In the genomic region with DNA sequence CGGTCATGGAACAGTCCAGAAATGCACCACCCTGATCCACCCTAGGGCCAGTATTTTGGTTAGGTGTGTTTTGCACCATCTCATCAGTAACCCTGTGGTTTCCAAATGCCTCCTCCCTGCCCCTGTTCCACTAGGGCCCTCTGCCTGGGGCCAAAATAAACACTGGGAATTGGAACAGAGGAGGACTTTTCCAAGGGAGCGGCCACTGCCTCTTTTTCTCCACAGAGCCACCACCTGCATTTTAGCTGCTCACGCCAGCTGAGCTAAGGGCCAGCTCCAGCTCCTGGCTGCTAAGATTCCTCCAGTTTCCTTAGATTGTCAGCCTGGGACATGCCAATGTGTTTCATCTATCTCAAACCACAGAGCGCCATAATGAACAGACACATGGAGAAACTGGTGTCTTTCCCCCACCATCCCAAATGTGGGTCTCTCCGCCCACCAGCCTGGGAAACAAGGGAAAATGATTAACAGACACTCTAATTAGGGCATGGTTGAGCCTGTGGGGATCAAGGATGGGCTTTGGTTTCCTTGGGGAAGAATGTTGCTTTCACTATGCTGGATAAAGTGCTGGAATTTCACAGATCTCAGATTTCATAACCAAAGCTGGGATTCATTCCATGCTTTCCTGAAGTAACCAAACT, we compare ENCODE assay signal across 2 cellular contexts.
TF ChIP-seq lines count a peak whose summit lies in the region.

No MANE protein-coding gene starts in this region.

TF ChIP-seq in H1, 55 proteins besides CTCF, POLR2A, EP300 and RAD21 (continued from another document):
- TF ChIP-seq, protein P1, sequence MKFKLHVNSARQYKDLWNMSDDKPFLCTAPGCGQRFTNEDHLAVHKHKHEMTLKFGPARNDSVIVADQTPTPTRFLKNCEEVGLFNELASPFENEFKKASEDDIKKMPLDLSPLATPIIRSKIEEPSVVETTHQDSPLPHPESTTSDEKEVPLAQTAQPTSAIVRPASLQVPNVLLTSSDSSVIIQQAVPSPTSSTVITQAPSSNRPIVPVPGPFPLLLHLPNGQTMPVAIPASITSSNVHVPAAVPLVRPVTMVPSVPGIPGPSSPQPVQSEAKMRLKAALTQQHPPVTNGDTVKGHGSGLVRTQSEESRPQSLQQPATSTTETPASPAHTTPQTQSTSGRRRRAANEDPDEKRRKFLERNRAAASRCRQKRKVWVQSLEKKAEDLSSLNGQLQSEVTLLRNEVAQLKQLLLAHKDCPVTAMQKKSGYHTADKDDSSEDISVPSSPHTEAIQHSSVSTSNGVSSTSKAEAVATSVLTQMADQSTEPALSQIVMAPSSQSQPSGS (IDR thresholded peaks at IDR 0.05; ENCODE audit: low read length) = no peak
- TF ChIP-seq RFX5 (IDR thresholded peaks at IDR 0.05; ENCODE audit: borderline replicate concordance, low read depth, low read length) (no peak), SIX5 (IDR thresholded peaks at IDR 0.05; ENCODE audit: low read depth, low read length) (no peak), SP1 (IDR thresholded peaks at IDR 0.05; ENCODE audit: low read depth, low read length) (no peak), POU5F1 (IDR thresholded peaks at IDR 0.05; ENCODE audit: low read depth, low read length) (no peak), SAP30 (IDR thresholded peaks at IDR 0.05; ENCODE audit: insufficient read depth, insufficient replicate concordance, low read length) (no peak), TCF12 (IDR thresholded peaks at IDR 0.05; ENCODE audit: low read depth, low read length) (no peak), GABPA (IDR thresholded peaks at IDR 0.05; ENCODE audit: borderline replicate concordance, insufficient read depth, low read length) (no peak), FOSL1 (IDR thresholded peaks at IDR 0.05; ENCODE audit: insufficient read depth, low read depth, low read length) (no peak)

TF ChIP-seq in liver, 16 proteins besides CTCF, POLR2A, EP300 and RAD21:
- TF ChIP-seq, protein P2, sequence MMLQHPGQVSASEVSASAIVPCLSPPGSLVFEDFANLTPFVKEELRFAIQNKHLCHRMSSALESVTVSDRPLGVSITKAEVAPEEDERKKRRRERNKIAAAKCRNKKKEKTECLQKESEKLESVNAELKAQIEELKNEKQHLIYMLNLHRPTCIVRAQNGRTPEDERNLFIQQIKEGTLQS (IDR thresholded peaks at IDR 0.05) = no peak
- peak; percentile 82 for TF ChIP-seq FOXA2 (IDR thresholded peaks at IDR 0.05)
- TF ChIP-seq, protein P3, sequence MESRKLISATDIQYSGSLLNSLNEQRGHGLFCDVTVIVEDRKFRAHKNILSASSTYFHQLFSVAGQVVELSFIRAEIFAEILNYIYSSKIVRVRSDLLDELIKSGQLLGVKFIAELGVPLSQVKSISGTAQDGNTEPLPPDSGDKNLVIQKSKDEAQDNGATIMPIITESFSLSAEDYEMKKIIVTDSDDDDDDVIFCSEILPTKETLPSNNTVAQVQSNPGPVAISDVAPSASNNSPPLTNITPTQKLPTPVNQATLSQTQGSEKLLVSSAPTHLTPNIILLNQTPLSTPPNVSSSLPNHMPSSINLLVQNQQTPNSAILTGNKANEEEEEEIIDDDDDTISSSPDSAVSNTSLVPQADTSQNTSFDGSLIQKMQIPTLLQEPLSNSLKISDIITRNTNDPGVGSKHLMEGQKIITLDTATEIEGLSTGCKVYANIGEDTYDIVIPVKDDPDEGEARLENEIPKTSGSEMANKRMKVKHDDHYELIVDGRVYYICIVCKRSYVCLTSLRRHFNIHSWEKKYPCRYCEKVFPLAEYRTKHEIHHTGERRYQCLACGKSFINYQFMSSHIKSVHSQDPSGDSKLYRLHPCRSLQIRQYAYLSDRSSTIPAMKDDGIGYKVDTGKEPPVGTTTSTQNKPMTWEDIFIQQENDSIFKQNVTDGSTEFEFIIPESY (IDR thresholded peaks at IDR 0.05) = peak; percentile 41
- TF ChIP-seq, protein P4, sequence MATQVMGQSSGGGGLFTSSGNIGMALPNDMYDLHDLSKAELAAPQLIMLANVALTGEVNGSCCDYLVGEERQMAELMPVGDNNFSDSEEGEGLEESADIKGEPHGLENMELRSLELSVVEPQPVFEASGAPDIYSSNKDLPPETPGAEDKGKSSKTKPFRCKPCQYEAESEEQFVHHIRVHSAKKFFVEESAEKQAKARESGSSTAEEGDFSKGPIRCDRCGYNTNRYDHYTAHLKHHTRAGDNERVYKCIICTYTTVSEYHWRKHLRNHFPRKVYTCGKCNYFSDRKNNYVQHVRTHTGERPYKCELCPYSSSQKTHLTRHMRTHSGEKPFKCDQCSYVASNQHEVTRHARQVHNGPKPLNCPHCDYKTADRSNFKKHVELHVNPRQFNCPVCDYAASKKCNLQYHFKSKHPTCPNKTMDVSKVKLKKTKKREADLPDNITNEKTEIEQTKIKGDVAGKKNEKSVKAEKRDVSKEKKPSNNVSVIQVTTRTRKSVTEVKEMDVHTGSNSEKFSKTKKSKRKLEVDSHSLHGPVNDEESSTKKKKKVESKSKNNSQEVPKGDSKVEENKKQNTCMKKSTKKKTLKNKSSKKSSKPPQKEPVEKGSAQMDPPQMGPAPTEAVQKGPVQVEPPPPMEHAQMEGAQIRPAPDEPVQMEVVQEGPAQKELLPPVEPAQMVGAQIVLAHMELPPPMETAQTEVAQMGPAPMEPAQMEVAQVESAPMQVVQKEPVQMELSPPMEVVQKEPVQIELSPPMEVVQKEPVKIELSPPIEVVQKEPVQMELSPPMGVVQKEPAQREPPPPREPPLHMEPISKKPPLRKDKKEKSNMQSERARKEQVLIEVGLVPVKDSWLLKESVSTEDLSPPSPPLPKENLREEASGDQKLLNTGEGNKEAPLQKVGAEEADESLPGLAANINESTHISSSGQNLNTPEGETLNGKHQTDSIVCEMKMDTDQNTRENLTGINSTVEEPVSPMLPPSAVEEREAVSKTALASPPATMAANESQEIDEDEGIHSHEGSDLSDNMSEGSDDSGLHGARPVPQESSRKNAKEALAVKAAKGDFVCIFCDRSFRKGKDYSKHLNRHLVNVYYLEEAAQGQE (IDR thresholded peaks at IDR 0.05) = peak; percentile 45
- TF ChIP-seq FOXA1 (IDR thresholded peaks at IDR 0.05) = peak; percentile 74
- TF ChIP-seq NR2F2 (IDR thresholded peaks at IDR 0.05) = no peak
- TF ChIP-seq TAF1 (conservative IDR thresholded peaks at IDR 0.05) = no peak
- peak in 1 of 2 donors; percentile 19 for TF ChIP-seq EGR1 (IDR thresholded peaks at IDR 0.05; ENCODE audit: low read depth in 2 of 2)
- TF ChIP-seq, protein P5, sequence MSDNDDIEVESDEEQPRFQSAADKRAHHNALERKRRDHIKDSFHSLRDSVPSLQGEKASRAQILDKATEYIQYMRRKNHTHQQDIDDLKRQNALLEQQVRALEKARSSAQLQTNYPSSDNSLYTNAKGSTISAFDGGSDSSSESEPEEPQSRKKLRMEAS (IDR thresholded peaks at IDR 0.05) = peak; percentile 79
- TF ChIP-seq HNF4G (IDR thresholded peaks at IDR 0.05) = peak; percentile 56
- TF ChIP-seq YY1 (IDR thresholded peaks at IDR 0.05) = peak; percentile 70
- peak in 1 of 2 donors; percentile 59 for TF ChIP-seq JUND (IDR thresholded peaks at IDR 0.05)
- TF ChIP-seq HNF4A (conservative IDR thresholded peaks at IDR 0.05) = peak; percentile 88 to 89
- TF ChIP-seq RXRA (IDR thresholded peaks at IDR 0.05) = peak; percentile 74 to 80
- no peak for TF ChIP-seq GABPA (IDR thresholded peaks at IDR 0.05 in 1 of 2, conservative IDR thresholded peaks at IDR 0.05 in 1 of 2)
- peak; percentile 84 for TF ChIP-seq SP1 (IDR thresholded peaks at IDR 0.05)
